Comparison of ENCODE assay signal across 8 cellular contexts in genomic region chr6:135182993-135183531, GRCh38. TPM values are rescaled to one million over a fixed set of nuclear protein-coding genes. Genes with fewer than 3 reads are reported as not detected.
DNase-seq lines count a peak whose midpoint lies in the region; ATAC-seq and TF ChIP-seq lines count a peak whose summit lies in the region.

No MANE protein-coding gene starts in this region.

- no peak for TF ChIP-seq CTCF in GM10248 (IDR thresholded peaks at IDR 0.05; ENCODE audit: control extremely low read depth, extremely low read depth, low read depth, missing control alignments)
- TF ChIP-seq CTCF in colonic mucosa (IDR thresholded peaks at IDR 0.05), result no peak

- H3K4me2 ChIP-seq in GM23248 (ENCODE audit: unreplicated experiment), result peak overlapping the region; percentile 94

- ATAC-seq in stimulated activated naive CD8-positive, alpha-beta T cell treated with anti-CD3 and anti-CD28 coated beads, Interleukin-15, Interleukin-2, amounts not matched to agents 100 U/mL and 50 U/mL, for 24 hours, result peak; percentile 55

- H3K27ac ChIP-seq in GM23248 (no peak overlapping the region), colonic mucosa (peak overlapping the region; percentile 60)

- H3K4me3 ChIP-seq in GM23248 (peak overlapping the region; percentile 87), colonic mucosa (peak overlapping the region; percentile 50), mucosa of stomach (ENCODE audit: low read length) (peak overlapping the region; percentile 43)

- 9 to 12% methylated on average over 28 to 33 of the region's 33 CpGs for WGBS in GM23248 (ENCODE audit: low coverage in 1 of 2, low lambda C conversion rate in 2 of 2, missing lambda C conversion rate in 2 of 2), 2 experiments

- H2AFZ ChIP-seq in GM23248, result peak overlapping the region; percentile 80; the same call in 1 of the 2 replicates

- H3K27me3 ChIP-seq in GM23248 (replicated peaks; ENCODE audit: insufficient read depth) (peaks cover 20% of the 10 kb centered on the region), colonic mucosa (no peaks in the 10 kb centered on the region), mucosa of stomach (ENCODE audit: control insufficient read depth, insufficient read depth, low read length) (peaks cover 12% of the 10 kb centered on the region)

- H3K79me2 ChIP-seq in GM23248 (ENCODE audit: insufficient read depth), result no peaks in the 10 kb centered on the region

- peak; percentile 83 for DNase-seq in GM10248 (ENCODE audit: extremely low spot score)
- peak; percentile 9 for DNase-seq in GM23248
- peak; percentile 77 for DNase-seq in LoVo (ENCODE audit: low spot score)
- DNase-seq in activated CD4-positive, CD25-positive, alpha-beta regulatory T cell (lab: John Stamatoyannopoulos, UW), result peak; percentile 22 to 53 (median 48)
- peak; percentile 91 for DNase-seq in colonic mucosa
- DNase-seq in stimulated activated naive CD8-positive, alpha-beta T cell treated with anti-CD3 and anti-CD28 coated beads, Interleukin-15, Interleukin-2, amounts not matched to agents 100 U/mL and 50 U/mL, for 24 hours, result peak; percentile 81
- no peak for DNase-seq in AG08396 (ENCODE audit: low spot score)

- POLR2A ChIA-PET in GM10248 (lab: Yijun Ruan, JAX), result no interaction called here

- in situ Hi-C loops in GM23248 (cut with MboI), result no loop called here

- intact Hi-C loops in colonic mucosa (cut with DNase I), result no loop called here

- no peaks in the 10 kb centered on the region for H4K20me1 ChIP-seq in GM23248 (ENCODE audit: insufficient read depth)

- H3K9ac ChIP-seq in GM23248, result no peak overlapping the region
- H3K9ac ChIP-seq in colonic mucosa (ENCODE audit: low read depth in 2 of 2, low read length in 2 of 2), result peak overlapping the region; percentile 57 to 93
- H3K9ac ChIP-seq in mucosa of stomach (ENCODE audit: low read length), result peak overlapping the region; percentile 40

- H3K36me3 ChIP-seq in GM23248 (ENCODE audit: low read depth), result no peaks in the 10 kb centered on the region
- no peaks in the 10 kb centered on the region for H3K36me3 ChIP-seq in colonic mucosa
- no peaks in the 10 kb centered on the region for H3K36me3 ChIP-seq in mucosa of stomach (ENCODE audit: control insufficient read depth, insufficient read depth, low read length)

- H3K9me3 ChIP-seq in GM23248 (ENCODE audit: low read depth) (no peaks in the 10 kb centered on the region), colonic mucosa (no peaks in the 10 kb centered on the region), mucosa of stomach (ENCODE audit: control insufficient read depth, low read length) (no peaks in the 10 kb centered on the region)

- CTCF ChIA-PET in GM10248 (lab: Yijun Ruan, JAX), result interaction anchor here (0.6 to 6.3 kb wide), 23 partner anchors 7 to 184 kb away, joined by 3 to 41 read pairs (median 5); no protein-coding TSS in a partner anchor

- H3K4me1 ChIP-seq in GM23248 (ENCODE audit: insufficient read depth), result 0 out of 2 replicates have a peak, but pooled peaks cover 5% of the 10 kb centered on the region
- H3K4me1 ChIP-seq in colonic mucosa, result no peaks in the 10 kb centered on the region
- H3K4me1 ChIP-seq in mucosa of stomach (ENCODE audit: control insufficient read depth, insufficient read depth, low read length), result no peaks in the 10 kb centered on the region

- no peaks in the 10 kb centered on the region for H3K9me2 ChIP-seq in GM23248 (ENCODE audit: insufficient read depth)

- H3F3A ChIP-seq in GM23248 (ENCODE audit: insufficient read depth), result peaks cover 14% of the 10 kb centered on the region

RNA-seq across cellular contexts. Expression of gene MYB, which starts 2.0 kb away (rescaled TPM):
- 1.2 TPM in 1 of 2 replicates, not detected in the other for total RNA-seq in GM23248 (2014; rRNA removed; shearing (Covaris generic))
- 0.10 and 0.28 TPM in 2 replicates for polyA plus RNA-seq in GM23248 (2016; fragmentation: Nextera tagmentation; extraction: Ambion mirVana)
- total RNA-seq in colonic mucosa, result 10 to 100 TPM; 67.2 to 78.0 TPM

Comparison
In these comparisons a context has a peak if more than half of its experiments do, and no peak if none do; other contexts are left out.
1. RNA of gene MYB, which starts 2.0 kb away (total RNA-seq): 67.2 to 78.0 TPM in colonic mucosa; 1.2 TPM in GM23248; every median in the first group is over 10 times any median in the second.
2. Peak in every context shown above with its lines, with median percentiles within 50 percentile points of each other: H3K4me3 ChIP-seq.